ENCODE assay signal across 1 cellular context in genomic region chr10:119893845-119894427, GRCh38.
TF ChIP-seq lines count a peak whose summit lies in the region.

No MANE protein-coding gene starts in this region.

TF ChIP-seq in HCT116, 20 proteins besides CTCF, POLR2A, EP300 and RAD21 (continued from another document):
- no peak for TF ChIP-seq ZBTB33 (IDR thresholded peaks at IDR 0.05; ENCODE audit: extremely low read depth, insufficient replicate concordance, low read length)
- TF ChIP-seq POLR2AphosphoS5 (IDR thresholded peaks at IDR 0.05; ENCODE audit: low read depth, low read length): no peak
- TF ChIP-seq JUND (IDR thresholded peaks at IDR 0.05): no peak
- no peak for TF ChIP-seq ZNF274 (IDR thresholded peaks at IDR 0.05; ENCODE audit: low read depth, low read length)
